ENCODE assay signal across 1 cellular context in the genomic region with DNA sequence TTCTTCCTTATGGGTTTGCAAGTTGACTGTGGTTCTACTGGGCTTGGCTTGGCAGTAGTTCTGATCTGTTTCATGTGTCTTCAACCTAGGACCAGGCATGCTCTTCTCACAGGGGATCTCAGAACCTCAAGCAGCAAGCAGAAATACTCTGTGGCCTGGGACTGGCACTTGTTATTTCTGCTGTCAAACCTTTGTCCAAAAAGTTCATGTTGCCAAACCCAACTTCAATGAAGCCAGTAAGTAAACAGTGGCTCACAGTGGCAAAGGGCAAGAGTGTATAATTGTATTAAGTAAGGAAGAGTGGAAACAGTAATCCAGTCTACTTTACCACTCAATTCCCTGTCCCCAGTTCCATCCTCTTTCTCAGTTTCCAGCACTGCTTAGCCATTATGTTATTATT.
TF ChIP-seq lines count a peak whose summit lies in the region.

No MANE protein-coding gene starts in this region.

TF ChIP-seq in HepG2, 621 proteins besides CTCF, POLR2A, EP300 and RAD21 (continued from another document):
- TF ChIP-seq, protein P1, sequence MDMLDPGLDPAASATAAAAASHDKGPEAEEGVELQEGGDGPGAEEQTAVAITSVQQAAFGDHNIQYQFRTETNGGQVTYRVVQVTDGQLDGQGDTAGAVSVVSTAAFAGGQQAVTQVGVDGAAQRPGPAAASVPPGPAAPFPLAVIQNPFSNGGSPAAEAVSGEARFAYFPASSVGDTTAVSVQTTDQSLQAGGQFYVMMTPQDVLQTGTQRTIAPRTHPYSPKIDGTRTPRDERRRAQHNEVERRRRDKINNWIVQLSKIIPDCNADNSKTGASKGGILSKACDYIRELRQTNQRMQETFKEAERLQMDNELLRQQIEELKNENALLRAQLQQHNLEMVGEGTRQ (IDR thresholded peaks at IDR 0.05; ENCODE audit: low read depth, low read length): no peak
- TF ChIP-seq, protein P1 (CRISPR knock-in tag; IDR thresholded peaks at IDR 0.05; ENCODE audit: borderline replicate concordance): no peak
- TF ChIP-seq CBX1 (IDR thresholded peaks at IDR 0.05; ENCODE audit: low read depth) (no peak), ZSCAN25 (CRISPR knock-in tag; IDR thresholded peaks at IDR 0.05) (no peak), JARID2 (CRISPR knock-in tag; IDR thresholded peaks at IDR 0.05; ENCODE audit: insufficient replicate concordance) (no peak), RXRB (CRISPR knock-in tag; IDR thresholded peaks at IDR 0.05; ENCODE audit: borderline replicate concordance) (peak; percentile 18; the same call in 1 of the 2 replicates), ZNF556 (CRISPR knock-in tag; IDR thresholded peaks at IDR 0.05; ENCODE audit: borderline replicate concordance) (no peak), ZNF790 (CRISPR knock-in tag; IDR thresholded peaks at IDR 0.05; ENCODE audit: borderline replicate concordance) (no peak), SAP130 (CRISPR knock-in tag; IDR thresholded peaks at IDR 0.05; ENCODE audit: low read depth) (peak; percentile 25; the same call in 1 of the 2 replicates), ZNF570 (CRISPR knock-in tag; IDR thresholded peaks at IDR 0.05; ENCODE audit: borderline replicate concordance) (no peak), LCORL (IDR thresholded peaks at IDR 0.05) (peak; percentile 34; the same call in 1 of the 2 replicates), LCORL (CRISPR knock-in tag; IDR thresholded peaks at IDR 0.05) (0 out of 2 replicates have a peak, but pooled peaks have one; percentile 25), MIXL1 (CRISPR knock-in tag; IDR thresholded peaks at IDR 0.05) (no peak), ZNF644 (CRISPR knock-in tag; IDR thresholded peaks at IDR 0.05; ENCODE audit: low read depth) (peak; percentile 84), SOX13 (IDR thresholded peaks at IDR 0.05) (no peak), SOX13 (CRISPR knock-in tag; conservative IDR thresholded peaks at IDR 0.05 in 1 of 2, IDR thresholded peaks at IDR 0.05 in 1 of 2) (peak in 1 of 2 experiments; percentile 30; a peak in 1 of 4 replicates)
- TF ChIP-seq, protein P2, sequence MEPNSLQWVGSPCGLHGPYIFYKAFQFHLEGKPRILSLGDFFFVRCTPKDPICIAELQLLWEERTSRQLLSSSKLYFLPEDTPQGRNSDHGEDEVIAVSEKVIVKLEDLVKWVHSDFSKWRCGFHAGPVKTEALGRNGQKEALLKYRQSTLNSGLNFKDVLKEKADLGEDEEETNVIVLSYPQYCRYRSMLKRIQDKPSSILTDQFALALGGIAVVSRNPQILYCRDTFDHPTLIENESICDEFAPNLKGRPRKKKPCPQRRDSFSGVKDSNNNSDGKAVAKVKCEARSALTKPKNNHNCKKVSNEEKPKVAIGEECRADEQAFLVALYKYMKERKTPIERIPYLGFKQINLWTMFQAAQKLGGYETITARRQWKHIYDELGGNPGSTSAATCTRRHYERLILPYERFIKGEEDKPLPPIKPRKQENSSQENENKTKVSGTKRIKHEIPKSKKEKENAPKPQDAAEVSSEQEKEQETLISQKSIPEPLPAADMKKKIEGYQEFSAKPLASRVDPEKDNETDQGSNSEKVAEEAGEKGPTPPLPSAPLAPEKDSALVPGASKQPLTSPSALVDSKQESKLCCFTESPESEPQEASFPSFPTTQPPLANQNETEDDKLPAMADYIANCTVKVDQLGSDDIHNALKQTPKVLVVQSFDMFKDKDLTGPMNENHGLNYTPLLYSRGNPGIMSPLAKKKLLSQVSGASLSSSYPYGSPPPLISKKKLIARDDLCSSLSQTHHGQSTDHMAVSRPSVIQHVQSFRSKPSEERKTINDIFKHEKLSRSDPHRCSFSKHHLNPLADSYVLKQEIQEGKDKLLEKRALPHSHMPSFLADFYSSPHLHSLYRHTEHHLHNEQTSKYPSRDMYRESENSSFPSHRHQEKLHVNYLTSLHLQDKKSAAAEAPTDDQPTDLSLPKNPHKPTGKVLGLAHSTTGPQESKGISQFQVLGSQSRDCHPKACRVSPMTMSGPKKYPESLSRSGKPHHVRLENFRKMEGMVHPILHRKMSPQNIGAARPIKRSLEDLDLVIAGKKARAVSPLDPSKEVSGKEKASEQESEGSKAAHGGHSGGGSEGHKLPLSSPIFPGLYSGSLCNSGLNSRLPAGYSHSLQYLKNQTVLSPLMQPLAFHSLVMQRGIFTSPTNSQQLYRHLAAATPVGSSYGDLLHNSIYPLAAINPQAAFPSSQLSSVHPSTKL (CRISPR knock-in tag; IDR thresholded peaks at IDR 0.05): peak; percentile 55
- TF ChIP-seq, protein P3, sequence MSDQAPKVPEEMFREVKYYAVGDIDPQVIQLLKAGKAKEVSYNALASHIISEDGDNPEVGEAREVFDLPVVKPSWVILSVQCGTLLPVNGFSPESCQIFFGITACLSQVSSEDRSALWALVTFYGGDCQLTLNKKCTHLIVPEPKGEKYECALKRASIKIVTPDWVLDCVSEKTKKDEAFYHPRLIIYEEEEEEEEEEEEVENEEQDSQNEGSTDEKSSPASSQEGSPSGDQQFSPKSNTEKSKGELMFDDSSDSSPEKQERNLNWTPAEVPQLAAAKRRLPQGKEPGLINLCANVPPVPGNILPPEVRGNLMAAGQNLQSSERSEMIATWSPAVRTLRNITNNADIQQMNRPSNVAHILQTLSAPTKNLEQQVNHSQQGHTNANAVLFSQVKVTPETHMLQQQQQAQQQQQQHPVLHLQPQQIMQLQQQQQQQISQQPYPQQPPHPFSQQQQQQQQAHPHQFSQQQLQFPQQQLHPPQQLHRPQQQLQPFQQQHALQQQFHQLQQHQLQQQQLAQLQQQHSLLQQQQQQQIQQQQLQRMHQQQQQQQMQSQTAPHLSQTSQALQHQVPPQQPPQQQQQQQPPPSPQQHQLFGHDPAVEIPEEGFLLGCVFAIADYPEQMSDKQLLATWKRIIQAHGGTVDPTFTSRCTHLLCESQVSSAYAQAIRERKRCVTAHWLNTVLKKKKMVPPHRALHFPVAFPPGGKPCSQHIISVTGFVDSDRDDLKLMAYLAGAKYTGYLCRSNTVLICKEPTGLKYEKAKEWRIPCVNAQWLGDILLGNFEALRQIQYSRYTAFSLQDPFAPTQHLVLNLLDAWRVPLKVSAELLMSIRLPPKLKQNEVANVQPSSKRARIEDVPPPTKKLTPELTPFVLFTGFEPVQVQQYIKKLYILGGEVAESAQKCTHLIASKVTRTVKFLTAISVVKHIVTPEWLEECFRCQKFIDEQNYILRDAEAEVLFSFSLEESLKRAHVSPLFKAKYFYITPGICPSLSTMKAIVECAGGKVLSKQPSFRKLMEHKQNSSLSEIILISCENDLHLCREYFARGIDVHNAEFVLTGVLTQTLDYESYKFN (CRISPR knock-in tag; conservative IDR thresholded peaks at IDR 0.05): peak; percentile 45
TF ChIP-seq in HepG2: peak in this region for 24.
